Comparison of ENCODE assay signal across 1 cellular context in the genomic region with DNA sequence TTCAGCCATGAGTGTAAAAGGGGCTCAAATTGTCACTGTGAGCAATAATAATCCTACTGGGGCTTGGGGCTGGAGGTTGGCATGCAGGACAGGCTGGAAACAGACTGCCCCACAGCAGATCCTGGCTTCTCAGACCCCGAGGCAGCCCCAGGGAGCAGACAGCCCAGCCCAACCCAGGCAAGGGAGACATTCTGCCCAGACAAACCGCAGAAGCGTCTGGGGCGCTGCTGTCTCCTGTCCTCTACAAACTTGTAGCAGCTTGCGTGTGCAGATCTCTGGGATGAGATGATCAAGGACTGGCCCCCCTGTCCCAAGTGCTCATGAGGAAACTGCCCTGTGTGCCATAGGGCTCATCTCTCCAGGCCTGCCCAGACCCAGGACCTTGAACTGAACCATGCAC.
TF ChIP-seq lines count a peak whose summit lies in the region.

No MANE protein-coding gene starts in this region.

TF ChIP-seq in HepG2, 621 proteins besides CTCF, POLR2A, EP300 and RAD21 (continued from another document):
- no peak for TF ChIP-seq SNAPC4 (CRISPR knock-in tag; IDR thresholded peaks at IDR 0.05)
- no peak for TF ChIP-seq NR2F2 (IDR thresholded peaks at IDR 0.05; ENCODE audit: borderline replicate concordance, low read depth)
- TF ChIP-seq ZNF616 (CRISPR knock-in tag; IDR thresholded peaks at IDR 0.05; ENCODE audit: low read depth): no peak
- TF ChIP-seq HCFC1 (IDR thresholded peaks at IDR 0.05; ENCODE audit: low read depth, low read length): no peak
- no peak for TF ChIP-seq ZNF549 (CRISPR knock-in tag; IDR thresholded peaks at IDR 0.05)
- no peak for TF ChIP-seq ZNF773 (CRISPR knock-in tag; IDR thresholded peaks at IDR 0.05; ENCODE audit: borderline replicate concordance)
- no peak for TF ChIP-seq ZNF792 (CRISPR knock-in tag; IDR thresholded peaks at IDR 0.05)
- no peak for TF ChIP-seq ZNF501 (CRISPR knock-in tag; IDR thresholded peaks at IDR 0.05)
- no peak for TF ChIP-seq RCOR2 (CRISPR knock-in tag; IDR thresholded peaks at IDR 0.05)
- no peak for TF ChIP-seq ZNF766 (CRISPR knock-in tag; IDR thresholded peaks at IDR 0.05; ENCODE audit: borderline replicate concordance)
- no peak for TF ChIP-seq ZBTB38 (CRISPR knock-in tag; IDR thresholded peaks at IDR 0.05)
- no peak for TF ChIP-seq AHDC1 (CRISPR knock-in tag; IDR thresholded peaks at IDR 0.05; ENCODE audit: borderline replicate concordance)
- no peak for TF ChIP-seq TIGD3 (CRISPR knock-in tag; IDR thresholded peaks at IDR 0.05; ENCODE audit: borderline replicate concordance)
- TF ChIP-seq CEBPB (IDR thresholded peaks at IDR 0.05; ENCODE audit: borderline replicate concordance, low read depth, low read length): no peak
- no peak for TF ChIP-seq RFX5 (IDR thresholded peaks at IDR 0.05; ENCODE audit: low read depth, low read length)
- TF ChIP-seq ZNF615 (CRISPR knock-in tag; IDR thresholded peaks at IDR 0.05; ENCODE audit: borderline replicate concordance): no peak
- no peak for TF ChIP-seq ZNF713 (CRISPR knock-in tag; IDR thresholded peaks at IDR 0.05)
- no peak for TF ChIP-seq KDM5B (CRISPR knock-in tag; IDR thresholded peaks at IDR 0.05; ENCODE audit: borderline replicate concordance)
